In the genomic region with DNA sequence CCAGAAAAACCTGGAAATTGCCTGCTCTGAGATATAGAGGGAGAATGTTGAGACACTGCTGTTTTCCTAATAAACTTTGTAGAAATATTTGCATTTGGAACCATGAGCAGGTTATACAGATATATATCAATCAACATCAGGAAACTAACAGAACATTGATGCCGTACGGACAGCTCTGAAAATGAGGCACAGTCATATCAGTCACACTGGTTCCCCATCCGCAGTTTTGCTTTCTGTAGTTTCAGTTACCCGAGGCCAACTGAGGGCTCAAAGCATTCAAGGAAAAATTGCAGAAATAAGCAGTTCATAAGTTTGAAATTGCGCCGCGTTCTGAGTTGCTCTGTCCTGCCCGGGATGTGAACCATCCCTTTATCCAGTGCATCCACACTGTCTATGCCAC, we compare ENCODE assay signal across 20 cellular contexts.
A peak's percentile ranks its signal among the peaks of the same experiment; 100 is the strongest.
DNase-seq lines count a peak whose midpoint lies in the region; ATAC-seq and TF ChIP-seq lines count a peak whose summit lies in the region.
"Had no signal": no experiment of that assay in that cellular context is flagged by ENCODE, and none has a peak within 500 bp of the region (broad histone marks: within the 10 kb centered on the region; RNA-seq: fewer than 3 reads in every experiment).

No MANE protein-coding gene starts in this region.

- peaks cover 3% of the 10 kb centered on the region for H3K9me3 Mint-ChIP-seq in activated B cell treated with CpG ODN at 0.5 μM for 24 hours
- H3K9me3 Mint-ChIP-seq: activated naive CD4-positive, alpha-beta T cell treated with anti-CD3 and anti-CD28 coated beads for 36 hours had no signal

- no peaks in the 10 kb centered on the region for H3K4me1 Mint-ChIP-seq in activated B cell treated with CpG ODN at 0.5 μM for 24 hours

- H3K27ac Mint-ChIP-seq in activated B cell treated with CpG ODN at 0.5 μM for 24 hours: no peak overlapping the region
- H3K27ac Mint-ChIP-seq: activated naive CD4-positive, alpha-beta T cell treated with anti-CD3 and anti-CD28 coated beads for 36 hours; natural killer cell treated with Interleukin-12 subunit alpha and Interleukin-12 subunit beta and Interleukin-15 and Interleukin-18, amount 100 ng/mL, for 72 hours; progenitor cell of endocrine pancreas had no signal

- no peak for TF ChIP-seq CTCF in activated B cell treated with CpG ODN at 0.5 μM for 24 hours (IDR thresholded peaks at IDR 0.05)

- CTCF ChIA-PET in activated B cell treated with CpG ODN at 0.5 μM for 24 hours (lab: Charles Lee): no interaction called here

- intact Hi-C loops in activated B cell treated with CpG ODN at 0.5 μM for 24 hours (cut with micrococcal nuclease): no loop called here

- peak; percentile 93 for ATAC-seq in GM18868 (IDR thresholded peaks at IDR 0.05; ENCODE audit: unreplicated experiment)
- ATAC-seq in GM21717 (IDR thresholded peaks at IDR 0.05; ENCODE audit: unreplicated experiment): peak; percentile 82
- ATAC-seq in HG03175 (IDR thresholded peaks at IDR 0.05; ENCODE audit: unreplicated experiment): peak; percentile 74
- peak; percentile 47 for ATAC-seq in activated B cell treated with CpG ODN at 0.5 μM for 24 hours (ENCODE audit: low read depth)
- ATAC-seq in GM21825 (IDR thresholded peaks at IDR 0.05; ENCODE audit: unreplicated experiment): no peak
- ATAC-seq: natural killer cell treated with Interleukin-12 subunit alpha and Interleukin-12 subunit beta and Interleukin-15 and Interleukin-18, amount 100 ng/mL, for 72 hours had no signal

- DNase-seq in activated B cell treated with CpG ODN at 0.5 μM for 24 hours (no peak), NCI-H1417 treated with DMSO at 0.1 percent for 48 hours (lab: John Stamatoyannopoulos, UW) (no peak), NCI-H1436 (lab: John Stamatoyannopoulos, UW) (no peak)
- DNase-seq: activated CD4-positive, alpha-beta T cell treated with anti-CD3 and anti-CD28 coated beads for 48 hours; activated naive CD4-positive, alpha-beta T cell treated with anti-CD3 and anti-CD28 coated beads for 36 hours; activated T-cell treated with anti-CD3 and anti-CD28 coated beads for 4 hours; hippocampal formation; mesendoderm; NCI-H1092 treated with DMSO at 0.1 percent for 48 hours; NCI-H2171; NCI-H82; small intestine; stimulated activated CD4-positive, alpha-beta T cell treated with anti-CD3 and anti-CD28 coated beads, Interleukin-4, amount 100 ng/mL, for 4 hours; stimulated activated CD8-positive, alpha-beta memory T cell treated with anti-CD3 and anti-CD28 coated beads, Interleukin-4, amount 100 ng/mL, for 48 hours had no signal

- no peak overlapping the region for H3K4me3 Mint-ChIP-seq in activated B cell treated with CpG ODN at 0.5 μM for 24 hours
- H3K4me3 Mint-ChIP-seq: activated naive CD4-positive, alpha-beta T cell treated with anti-CD3 and anti-CD28 coated beads for 36 hours; natural killer cell treated with Interleukin-12 subunit alpha and Interleukin-12 subunit beta and Interleukin-15 and Interleukin-18, amount 100 ng/mL, for 72 hours had no signal

- POLR2A ChIA-PET in activated B cell treated with CpG ODN at 0.5 μM for 24 hours (lab: Charles Lee): interaction anchor here (1.0 kb wide), 1 partner anchor 8 kb away, joined by 3 read pairs; no protein-coding TSS in a partner anchor

- H3K36me3 Mint-ChIP-seq in activated B cell treated with CpG ODN at 0.5 μM for 24 hours (ENCODE audit: low read depth): no peaks in the 10 kb centered on the region
- H3K36me3 Mint-ChIP-seq: natural killer cell treated with Interleukin-12 subunit alpha and Interleukin-12 subunit beta and Interleukin-15 and Interleukin-18, amount 100 ng/mL, for 72 hours had no signal

- peaks cover 3% of the 10 kb centered on the region for H3K27me3 Mint-ChIP-seq in activated B cell treated with CpG ODN at 0.5 μM for 24 hours
